Comparison of ENCODE assay signal across 13 cellular contexts in genomic region chr3:112117826-112118571, GRCh38. TPM values are rescaled to one million over a fixed set of nuclear protein-coding genes. Genes with fewer than 3 reads are reported as not detected.
A peak's percentile ranks its signal among the peaks of the same experiment; 100 is the strongest.
DNase-seq lines count a peak whose midpoint lies in the region; ATAC-seq and TF ChIP-seq lines count a peak whose summit lies in the region.
"Had no signal": no experiment of that assay in that cellular context is flagged by ENCODE, and none has a peak within 500 bp of the region (broad histone marks: within the 10 kb centered on the region; RNA-seq: fewer than 3 reads in every experiment).

No MANE protein-coding gene starts in this region.

- ATAC-seq in HG03521 (IDR thresholded peaks at IDR 0.05; ENCODE audit: unreplicated experiment) (peak; percentile 30), GM18520 (IDR thresholded peaks at IDR 0.05; ENCODE audit: unreplicated experiment) (no peak), HG02759 (IDR thresholded peaks at IDR 0.05; ENCODE audit: unreplicated experiment) (no peak)

- H3K27ac ChIP-seq in adrenal gland = no peak overlapping the region
- no peak overlapping the region for H3K27ac ChIP-seq in neural progenitor cell
- no peak overlapping the region for H3K27ac ChIP-seq in osteoblast (ENCODE audit: low read depth, low read length)
- H3K27ac ChIP-seq: 22Rv1 had no signal

- H3K36me3 Mint-ChIP-seq in neural progenitor cell = no peaks in the 10 kb centered on the region

- DNase-seq in DMS 273 (lab: John Stamatoyannopoulos, UW; ENCODE audit: unreplicated experiment) (peak; percentile 17), DMS 273 treated with DMSO at 0.1 percent for 48 hours (lab: John Stamatoyannopoulos, UW) (no peak), adrenal gland (peak in 4 of 7 donors; percentile 23 to 37 (median 29)), neural progenitor cell (ENCODE audit: low spot score) (peak; percentile 25), osteoblast (ENCODE audit: insufficient read length, low spot score, missing footprints) (no peak)
- DNase-seq: activated effector memory CD4-positive, alpha-beta T cell treated with Interleukin-2 at 50 U/mL for 16 hours; T-helper 1 cell had no signal

- 80 to 86% (median 85%) methylated on average over 4 of the region's 4 CpGs for WGBS in adrenal gland, 4 donors

- peaks cover 33% of the 10 kb centered on the region for H3F3A ChIP-seq in neural progenitor cell (ENCODE audit: low read depth)

- H3K4me3 ChIP-seq in adrenal gland (no peak overlapping the region), neural progenitor cell (no peak overlapping the region), osteoblast (ENCODE audit: insufficient read depth, low read length) (no peak overlapping the region)
- H3K4me3 ChIP-seq: lung had no signal

- H3K36me3 ChIP-seq in adrenal gland (replicated peaks in 1 of 2) (no peaks in the 10 kb centered on the region), neural progenitor cell (no peaks in the 10 kb centered on the region), osteoblast (ENCODE audit: insufficient read depth, low read length) (peaks cover 2% of the 10 kb centered on the region)

- H3K9me3 Mint-ChIP-seq in neural progenitor cell = no peaks in the 10 kb centered on the region

- H3K27ac Mint-ChIP-seq in neural progenitor cell = no peak overlapping the region

- TF ChIP-seq CTCF in adrenal gland (IDR thresholded peaks at IDR 0.05) = peak in 2 of 6 experiments; percentile 6 to 7
- TF ChIP-seq CTCF in neural progenitor cell (IDR thresholded peaks at IDR 0.05) = no peak
- TF ChIP-seq CTCF in osteoblast (IDR thresholded peaks at IDR 0.05; ENCODE audit: extremely low read depth, low read depth, low read length) = no peak

- peaks cover 0 to 5% of the 10 kb centered on the region in 2 donors for H3K4me1 ChIP-seq in adrenal gland (replicated peaks in 1 of 2)
- peaks cover 40% of the 10 kb centered on the region for H3K4me1 ChIP-seq in neural progenitor cell
- no peaks in the 10 kb centered on the region for H3K4me1 ChIP-seq in osteoblast (ENCODE audit: insufficient read depth, low read length)

- TF ChIP-seq POLR2A in adrenal gland (IDR thresholded peaks at IDR 0.05) = no peak

- no peak overlapping the region for H3K9ac ChIP-seq in neural progenitor cell

- no peaks in the 10 kb centered on the region for H3K9me3 ChIP-seq in adrenal gland (replicated peaks in 1 of 3)
- H3K9me3 ChIP-seq in neural progenitor cell (ENCODE audit: low read depth) = no peaks in the 10 kb centered on the region
- H3K9me3 ChIP-seq in osteoblast (ENCODE audit: low read depth, low read length) = no peaks in the 10 kb centered on the region

- no peaks in the 10 kb centered on the region for H3K27me3 ChIP-seq in adrenal gland
- no peaks in the 10 kb centered on the region for H3K27me3 ChIP-seq in neural progenitor cell
- H3K27me3 ChIP-seq in osteoblast (ENCODE audit: insufficient read depth, low read length) = no peaks in the 10 kb centered on the region

- peaks cover 24% of the 10 kb centered on the region for H3K4me1 Mint-ChIP-seq in neural progenitor cell

- H2AFZ ChIP-seq in neural progenitor cell (replicated peaks) (no peak overlapping the region), osteoblast (ENCODE audit: low read length) (no peak overlapping the region)

- H4K20me1 ChIP-seq in neural progenitor cell (ENCODE audit: low read depth) (no peaks in the 10 kb centered on the region), osteoblast (ENCODE audit: insufficient read depth, low read length) (no peaks in the 10 kb centered on the region)

- H3K79me2 ChIP-seq in neural progenitor cell (ENCODE audit: low read depth) = no peaks in the 10 kb centered on the region
- no peaks in the 10 kb centered on the region for H3K79me2 ChIP-seq in osteoblast (ENCODE audit: insufficient read depth, low read length)

- intact Hi-C loops in adrenal gland (cut with DNase I) = loop anchor here in 1 of 2 donors (10.0 kb wide), 1 partner anchor 407 kb away; no protein-coding TSS in a partner anchor

- H3K4me2 ChIP-seq in neural progenitor cell (no peak overlapping the region), osteoblast (ENCODE audit: insufficient read depth, low read length) (no peak overlapping the region)

- no peak overlapping the region for H3K4me3 Mint-ChIP-seq in neural progenitor cell

- peaks cover 2% of the 10 kb centered on the region for H3K27me3 Mint-ChIP-seq in neural progenitor cell (ENCODE audit: insufficient read depth, low read depth)

RNA-seq across cellular contexts. Expression of gene GCSAM, which starts 15.0 kb away (rescaled TPM):
- total RNA-seq in adrenal gland (1 to 10 TPM in 1 of 8 donors, under 1 TPM in 3, not detected in 4; 0.18 to 1.8 (median 0.47) TPM), neural progenitor cell (ENCODE audit: low replicate concordance) (not detected in 2 replicates), osteoblast (under 0.01 and 0.36 TPM in 2 replicates)
- under 1 TPM in 2 of 3 donors, not detected in 1; 0.07 to 0.26 TPM for polyA plus RNA-seq in adrenal gland
- total RNA-seq: endothelial cell of umbilical vein had no signal
- polyA plus RNA-seq: endothelial cell of umbilical vein had no signal

RNA-seq across cellular contexts. Expression of gene C3orf52, which starts 31.8 kb away (rescaled TPM):
- total RNA-seq in adrenal gland = 1 to 10 TPM in 6 of 8 donors, under 1 TPM in 2; 0.06 to 4.0 (median 2.3) TPM
- polyA plus RNA-seq in adrenal gland = 1 to 10 TPM; 1.1 to 2.2 (median 2.2) TPM
- total RNA-seq in neural progenitor cell (ENCODE audit: low replicate concordance) = 2.4 and 4.9 TPM in 2 replicates
- total RNA-seq in osteoblast = 3.5 and 4.0 TPM in 2 replicates

Comparison
In these comparisons a context has a peak if more than half of its experiments do, and no peak if none do; other contexts are left out.
1. DNase-seq: peak in DMS 273 (single experiment), adrenal gland (4 of 7) and neural progenitor cell (single experiment); none in DMS 273 treated with DMSO at 0.1 percent for 48 hours (single experiment) and osteoblast (single experiment).